In genomic region chr5:138542956-138543729, GRCh38 we compare ENCODE assay signal across 1 cellular context.
TF ChIP-seq lines count a peak whose summit lies in the region.

Gene ETF1 (minus strand): TSS chr5:138543236. CDS start chr5:138542918, 318 bp downstream.

TF ChIP-seq in GM23338, 12 proteins besides CTCF, POLR2A, EP300 and RAD21 (continued from another document):
- TF ChIP-seq ZNF462 (CRISPR knock-in tag; IDR thresholded peaks at IDR 0.05) (no peak), CREB1 (CRISPR knock-in tag; IDR thresholded peaks at IDR 0.05; ENCODE audit: low read depth) (peak; percentile 95)
